ENCODE assay signal across 13 cellular contexts in genomic region chr16:53061256-53061655, GRCh38. TPM values are rescaled to one million over a fixed set of nuclear protein-coding genes. Genes with fewer than 3 reads are reported as not detected.
A peak's percentile ranks its signal among the peaks of the same experiment; 100 is the strongest.
DNase-seq lines count a peak whose midpoint lies in the region; ATAC-seq and TF ChIP-seq lines count a peak whose summit lies in the region.
"Had no signal": no experiment of that assay in that cellular context is flagged by ENCODE, and none has a peak within 500 bp of the region (broad histone marks: within the 10 kb centered on the region; RNA-seq: fewer than 3 reads in every experiment).

No MANE protein-coding gene starts in this region.

- H3F3A ChIP-seq in OCI-LY1 (ENCODE audit: insufficient read depth, low read length), result no peaks in the 10 kb centered on the region

- no peaks in the 10 kb centered on the region for H3K9me3 Mint-ChIP-seq in stimulated activated naive CD8-positive, alpha-beta T cell treated with anti-CD3 and anti-CD28 coated beads, Interleukin-15, Interleukin-2, amounts not matched to agents 100 ng/mL and 50 ng/mL, for 24 hours

- peak overlapping the region; percentile 41 for H3K4me3 Mint-ChIP-seq in stimulated activated naive CD8-positive, alpha-beta T cell treated with anti-CD3 and anti-CD28 coated beads, Interleukin-15, Interleukin-2, amounts not matched to agents 100 ng/mL and 50 ng/mL, for 24 hours

- no peaks in the 10 kb centered on the region for H3K9me3 ChIP-seq in OCI-LY1 (ENCODE audit: low read length)
- H3K9me3 ChIP-seq in transverse colon, result no peaks in the 10 kb centered on the region
- H3K9me3 ChIP-seq: BE2C, SJSA1 had no signal

- peaks cover 28% of the 10 kb centered on the region for H3K79me2 ChIP-seq in OCI-LY1 (ENCODE audit: insufficient read depth, low read length)

- H3K4me2 ChIP-seq in OCI-LY1 (ENCODE audit: low read length), result peak overlapping the region; percentile 57

- in situ Hi-C loops in transverse colon (cut with MboI; ENCODE audit: low pct_ligation_motif_present in 1 of 4, low pct_unique_long_range_greater_than_20kb in 1 of 4, low sequenced_read_pairs in 3 of 4), result loop anchor here in 2 of 4 donors (25.0 kb wide), 2 partner anchors 101 to 151 kb away; no protein-coding TSS in a partner anchor

- WGBS in transverse colon (ENCODE audit: low coverage in 1 of 2), 2 donors, result 82 to 100% methylated on average over 1 to 5 of the region's 5 CpGs

- no peak for TF ChIP-seq EP300 in transverse colon (IDR thresholded peaks at IDR 0.05; ENCODE audit: low read depth)

- ATAC-seq in stimulated activated naive CD8-positive, alpha-beta T cell treated with anti-CD3 and anti-CD28 coated beads, Interleukin-15, Interleukin-2, amounts not matched to agents 100 U/mL and 50 U/mL, for 24 hours, result no peak
- peak; percentile 35 for ATAC-seq in HG02852 (IDR thresholded peaks at IDR 0.05; ENCODE audit: unreplicated experiment)

- H3K27ac ChIP-seq in OCI-LY1 (ENCODE audit: low read depth, low read length, poor library complexity, severe bottlenecking) (peak overlapping the region; percentile 83), transverse colon (peak overlapping the region; percentile 47 to 81 (median 76))
- H3K27ac ChIP-seq: SJSA1 had no signal

- H3K27ac Mint-ChIP-seq in stimulated activated naive CD8-positive, alpha-beta T cell treated with anti-CD3 and anti-CD28 coated beads, Interleukin-15, Interleukin-2, amounts not matched to agents 100 ng/mL and 50 ng/mL, for 24 hours, result peak overlapping the region; percentile 71
- H3K27ac Mint-ChIP-seq: progenitor cell of endocrine pancreas had no signal

- peaks cover 63% of the 10 kb centered on the region for H3K4me1 ChIP-seq in OCI-LY1 (ENCODE audit: insufficient read depth, low read length, severe bottlenecking)
- peaks cover 13 to 52% (median 19%) of the 10 kb centered on the region in 4 donors for H3K4me1 ChIP-seq in transverse colon

- H3K4me1 Mint-ChIP-seq in stimulated activated naive CD8-positive, alpha-beta T cell treated with anti-CD3 and anti-CD28 coated beads, Interleukin-15, Interleukin-2, amounts not matched to agents 100 ng/mL and 50 ng/mL, for 24 hours (ENCODE audit: low read depth), result peaks cover 68% of the 10 kb centered on the region

- no peak for TF ChIP-seq POLR2A in transverse colon (IDR thresholded peaks at IDR 0.05)

- no peaks in the 10 kb centered on the region for H3K27me3 ChIP-seq in OCI-LY1 (ENCODE audit: insufficient read depth, low read length)
- H3K27me3 ChIP-seq in transverse colon, result no peaks in the 10 kb centered on the region
- H3K27me3 ChIP-seq: BE2C, SJSA1 had no signal

- H3K36me3 Mint-ChIP-seq in stimulated activated naive CD8-positive, alpha-beta T cell treated with anti-CD3 and anti-CD28 coated beads, Interleukin-15, Interleukin-2, amounts not matched to agents 100 ng/mL and 50 ng/mL, for 24 hours (ENCODE audit: low read depth), result peaks cover 4% of the 10 kb centered on the region

- intact Hi-C loops in transverse colon (cut with DNase I; ENCODE audit: low total_unique reads), result no loop called here

- H3K36me3 ChIP-seq in OCI-LY1 (ENCODE audit: insufficient read depth, low read length) (peaks cover 4% of the 10 kb centered on the region; the same call in 1 of the 2 replicates), transverse colon (no peaks in the 10 kb centered on the region)
- H3K36me3 ChIP-seq: BE2C, SJSA1 had no signal

- peak overlapping the region; percentile 19; the same call in 1 of the 2 replicates for H3K9ac ChIP-seq in OCI-LY1 (ENCODE audit: low read length)

- H2AFZ ChIP-seq in OCI-LY1 (ENCODE audit: low read length), result no peak overlapping the region

- H3K4me3 ChIP-seq in OCI-LY1 (ENCODE audit: low read depth, low read length, poor library complexity, severe bottlenecking) (peak overlapping the region; percentile 24), transverse colon (peak overlapping the region in 1 of 4 donors; percentile 14)
- H3K4me3 ChIP-seq: SJSA1 had no signal

- H4K20me1 ChIP-seq in OCI-LY1 (ENCODE audit: insufficient read depth, low read length), result no peaks in the 10 kb centered on the region

- no peaks in the 10 kb centered on the region for H3K27me3 Mint-ChIP-seq in stimulated activated naive CD8-positive, alpha-beta T cell treated with anti-CD3 and anti-CD28 coated beads, Interleukin-15, Interleukin-2, amounts not matched to agents 100 ng/mL and 50 ng/mL, for 24 hours
- H3K27me3 Mint-ChIP-seq: progenitor cell of endocrine pancreas had no signal

- no peak for DNase-seq in stimulated activated naive CD8-positive, alpha-beta T cell treated with anti-CD3 and anti-CD28 coated beads, Interleukin-15, Interleukin-2, amounts not matched to agents 100 U/mL and 50 U/mL, for 24 hours
- DNase-seq in transverse colon (no peak), NCI-H446 treated with DMSO at 0.1 percent for 48 hours (lab: John Stamatoyannopoulos, UW) (no peak), anterior cingulate cortex (lab: John Stamatoyannopoulos, UW) (no peak)
- no peak for DNase-seq in effector CD4-positive, alpha-beta T cell
- DNase-seq: activated CD4-positive, alpha-beta T cell treated with anti-CD3 and anti-CD28 coated beads, Interleukin-2, amount 50 U/mL, for 1 hour; BE2C; kidney glomerular epithelial cell had no signal

- TF ChIP-seq CTCF in OCI-LY1 (IDR thresholded peaks at IDR 0.05; ENCODE audit: low read length) (no peak), transverse colon (IDR thresholded peaks at IDR 0.05) (no peak)

- H3K9me2 ChIP-seq in OCI-LY1 (ENCODE audit: low read depth, low read length), result no peaks in the 10 kb centered on the region

RNA-seq across cellular contexts. Expression of gene CHD9, which starts 6.5 kb away (rescaled TPM):
- total RNA-seq in transverse colon, result 100 to 1,000 TPM in 1 of 4 donors, 10 to 100 TPM in 3; 37.4 to 112 (median 64.4) TPM

RNA-seq across cellular contexts. Expression of gene CHD9NB, which starts 8.6 kb away (rescaled TPM):
- total RNA-seq in transverse colon, result 1 to 10 TPM in 2 of 4 donors, not detected in 2; 3.0 to 3.1 TPM
